ENCODE assay signal across 3 cellular contexts in the genomic region with DNA sequence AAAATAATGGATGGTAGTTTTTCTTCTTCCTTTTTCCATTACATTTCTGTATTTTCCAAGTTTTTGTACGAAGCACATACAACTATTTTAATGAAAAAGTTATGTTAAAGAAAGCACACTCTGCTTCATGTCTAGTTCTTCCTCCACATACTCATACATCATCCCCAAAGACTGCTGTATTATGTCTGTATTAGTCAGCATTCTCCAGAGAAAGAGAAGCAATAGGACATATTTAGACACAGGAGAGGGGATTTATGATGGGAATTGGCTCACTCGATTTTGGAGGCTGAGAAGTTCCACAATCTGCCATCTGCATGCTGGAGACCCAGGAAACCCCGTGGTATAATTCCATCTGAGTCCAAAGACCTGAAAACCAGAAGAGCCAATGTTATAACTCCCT.
TF ChIP-seq lines count a peak whose summit lies in the region.

No MANE protein-coding gene starts in this region.

TF ChIP-seq in liver, 16 proteins besides CTCF, POLR2A, EP300 and RAD21:
- TF ChIP-seq JUND (IDR thresholded peaks at IDR 0.05): no peak

TF ChIP-seq in HepG2, 621 proteins besides CTCF, POLR2A, EP300 and RAD21:
- TF ChIP-seq FOXC1 (CRISPR knock-in tag; IDR thresholded peaks at IDR 0.05; ENCODE audit: borderline replicate concordance): no peak
- TF ChIP-seq ZNF407 (CRISPR knock-in tag; IDR thresholded peaks at IDR 0.05; ENCODE audit: not compliant biosample characterization): no peak
- TF ChIP-seq, protein P1, sequence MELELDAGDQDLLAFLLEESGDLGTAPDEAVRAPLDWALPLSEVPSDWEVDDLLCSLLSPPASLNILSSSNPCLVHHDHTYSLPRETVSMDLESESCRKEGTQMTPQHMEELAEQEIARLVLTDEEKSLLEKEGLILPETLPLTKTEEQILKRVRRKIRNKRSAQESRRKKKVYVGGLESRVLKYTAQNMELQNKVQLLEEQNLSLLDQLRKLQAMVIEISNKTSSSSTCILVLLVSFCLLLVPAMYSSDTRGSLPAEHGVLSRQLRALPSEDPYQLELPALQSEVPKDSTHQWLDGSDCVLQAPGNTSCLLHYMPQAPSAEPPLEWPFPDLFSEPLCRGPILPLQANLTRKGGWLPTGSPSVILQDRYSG (CRISPR knock-in tag; IDR thresholded peaks at IDR 0.05): no peak
- TF ChIP-seq ZNF709 (CRISPR knock-in tag; IDR thresholded peaks at IDR 0.05): no peak
- TF ChIP-seq PRPF4 (IDR thresholded peaks at IDR 0.05; ENCODE audit: low read depth, low read length, poor library complexity, severe bottlenecking): no peak
- no peak for TF ChIP-seq ZNF773 (CRISPR knock-in tag; IDR thresholded peaks at IDR 0.05; ENCODE audit: borderline replicate concordance)
- TF ChIP-seq ZNF737 (CRISPR knock-in tag; IDR thresholded peaks at IDR 0.05; ENCODE audit: borderline replicate concordance): no peak
- no peak for TF ChIP-seq DPF2 (CRISPR knock-in tag; IDR thresholded peaks at IDR 0.05; ENCODE audit: borderline replicate concordance, low read depth)
- TF ChIP-seq ZNF136 (CRISPR knock-in tag; IDR thresholded peaks at IDR 0.05; ENCODE audit: low read depth): no peak
- TF ChIP-seq ZNF589 (CRISPR knock-in tag; conservative IDR thresholded peaks at IDR 0.05): no peak

TF ChIP-seq in WTC11, 78 proteins besides CTCF, POLR2A, EP300 and RAD21:
- TF ChIP-seq IRF2 (CRISPR knock-in tag; IDR thresholded peaks at IDR 0.05; ENCODE audit: borderline replicate concordance, low read depth) (no peak), MAX (CRISPR knock-in tag; IDR thresholded peaks at IDR 0.05) (no peak), GABPB1 (CRISPR knock-in tag; IDR thresholded peaks at IDR 0.05) (no peak), ZNF232 (CRISPR knock-in tag; IDR thresholded peaks at IDR 0.05) (no peak), ZSCAN18 (CRISPR knock-in tag; IDR thresholded peaks at IDR 0.05) (no peak), ZBTB21 (CRISPR knock-in tag; IDR thresholded peaks at IDR 0.05; ENCODE audit: borderline replicate concordance) (no peak), AR (CRISPR knock-in tag; IDR thresholded peaks at IDR 0.05) (no peak), ZNF317 (CRISPR knock-in tag; IDR thresholded peaks at IDR 0.05; ENCODE audit: borderline replicate concordance, low read depth) (no peak)
- TF ChIP-seq, protein P2, sequence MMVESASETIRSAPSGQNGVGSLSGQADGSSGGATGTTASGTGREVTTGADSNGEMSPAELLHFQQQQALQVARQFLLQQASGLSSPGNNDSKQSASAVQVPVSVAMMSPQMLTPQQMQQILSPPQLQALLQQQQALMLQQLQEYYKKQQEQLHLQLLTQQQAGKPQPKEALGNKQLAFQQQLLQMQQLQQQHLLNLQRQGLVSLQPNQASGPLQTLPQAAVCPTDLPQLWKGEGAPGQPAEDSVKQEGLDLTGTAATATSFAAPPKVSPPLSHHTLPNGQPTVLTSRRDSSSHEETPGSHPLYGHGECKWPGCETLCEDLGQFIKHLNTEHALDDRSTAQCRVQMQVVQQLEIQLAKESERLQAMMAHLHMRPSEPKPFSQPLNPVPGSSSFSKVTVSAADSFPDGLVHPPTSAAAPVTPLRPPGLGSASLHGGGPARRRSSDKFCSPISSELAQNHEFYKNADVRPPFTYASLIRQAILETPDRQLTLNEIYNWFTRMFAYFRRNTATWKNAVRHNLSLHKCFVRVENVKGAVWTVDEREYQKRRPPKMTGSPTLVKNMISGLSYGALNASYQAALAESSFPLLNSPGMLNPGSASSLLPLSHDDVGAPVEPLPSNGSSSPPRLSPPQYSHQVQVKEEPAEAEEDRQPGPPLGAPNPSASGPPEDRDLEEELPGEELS (CRISPR knock-in tag; IDR thresholded peaks at IDR 0.05): no peak
- TF ChIP-seq, protein P3, sequence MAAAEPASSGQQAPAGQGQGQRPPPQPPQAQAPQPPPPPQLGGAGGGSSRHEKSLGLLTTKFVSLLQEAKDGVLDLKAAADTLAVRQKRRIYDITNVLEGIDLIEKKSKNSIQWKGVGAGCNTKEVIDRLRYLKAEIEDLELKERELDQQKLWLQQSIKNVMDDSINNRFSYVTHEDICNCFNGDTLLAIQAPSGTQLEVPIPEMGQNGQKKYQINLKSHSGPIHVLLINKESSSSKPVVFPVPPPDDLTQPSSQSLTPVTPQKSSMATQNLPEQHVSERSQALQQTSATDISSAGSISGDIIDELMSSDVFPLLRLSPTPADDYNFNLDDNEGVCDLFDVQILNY (CRISPR knock-in tag; IDR thresholded peaks at IDR 0.05): no peak
- TF ChIP-seq, protein P4, sequence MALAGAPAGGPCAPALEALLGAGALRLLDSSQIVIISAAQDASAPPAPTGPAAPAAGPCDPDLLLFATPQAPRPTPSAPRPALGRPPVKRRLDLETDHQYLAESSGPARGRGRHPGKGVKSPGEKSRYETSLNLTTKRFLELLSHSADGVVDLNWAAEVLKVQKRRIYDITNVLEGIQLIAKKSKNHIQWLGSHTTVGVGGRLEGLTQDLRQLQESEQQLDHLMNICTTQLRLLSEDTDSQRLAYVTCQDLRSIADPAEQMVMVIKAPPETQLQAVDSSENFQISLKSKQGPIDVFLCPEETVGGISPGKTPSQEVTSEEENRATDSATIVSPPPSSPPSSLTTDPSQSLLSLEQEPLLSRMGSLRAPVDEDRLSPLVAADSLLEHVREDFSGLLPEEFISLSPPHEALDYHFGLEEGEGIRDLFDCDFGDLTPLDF (CRISPR knock-in tag; IDR thresholded peaks at IDR 0.05): no peak
TF ChIP-seq in WTC11: peak in this region for 0.
